In genomic region chr3:122623430-122623829, GRCh38 we compare ENCODE assay signal across 1 cellular context.
TF ChIP-seq lines count a peak whose summit lies in the region.

No MANE protein-coding gene starts in this region.

TF ChIP-seq in GM12878, 131 proteins besides CTCF, POLR2A, EP300 and RAD21:
- no peak for TF ChIP-seq MEF2B (IDR thresholded peaks at IDR 0.05; ENCODE audit: partially characterized antibody, poor library complexity, severe bottlenecking)
- TF ChIP-seq FOS (IDR thresholded peaks at IDR 0.05; ENCODE audit: borderline replicate concordance, extremely low read depth, insufficient read length): no peak
- no peak for TF ChIP-seq SUZ12 (IDR thresholded peaks at IDR 0.05; ENCODE audit: unreplicated experiment)
- TF ChIP-seq SKIL (IDR thresholded peaks at IDR 0.05; ENCODE audit: low read depth, poor library complexity, severe bottlenecking): no peak
- no peak for TF ChIP-seq ZZZ3 (IDR thresholded peaks at IDR 0.05; ENCODE audit: control insufficient read depth, insufficient read length, low read depth)
- TF ChIP-seq SPI1 (IDR thresholded peaks at IDR 0.05; ENCODE audit: borderline replicate concordance, insufficient read depth, low read depth, low read length): peak; percentile 26; the same call in 1 of the 2 replicates
- no peak for TF ChIP-seq CREB1 (IDR thresholded peaks at IDR 0.05; ENCODE audit: low read depth)
- no peak for TF ChIP-seq ZNF687 (IDR thresholded peaks at IDR 0.05)
TF ChIP-seq in GM12878: peak in this region for 1.
